In genomic region chr7:10759120-10759519, GRCh38 we compare ENCODE assay signal across 3 cellular contexts.
TF ChIP-seq lines count a peak whose summit lies in the region.

No MANE protein-coding gene starts in this region.

TF ChIP-seq in HEK293, 187 proteins besides CTCF, POLR2A, EP300 and RAD21:
- no peak for TF ChIP-seq ZNF580 (tag by site-specific recombination; IDR thresholded peaks at IDR 0.05)
- TF ChIP-seq SETDB1 (IDR thresholded peaks at IDR 0.05; ENCODE audit: insufficient read length, low read length), result peak; percentile 57

TF ChIP-seq in GM12878, 131 proteins besides CTCF, POLR2A, EP300 and RAD21:
- TF ChIP-seq CBX5 (IDR thresholded peaks at IDR 0.05; ENCODE audit: low read depth) (peak; percentile 41; the same call in 1 of the 2 replicates), TBL1XR1 (IDR thresholded peaks at IDR 0.05; ENCODE audit: low read depth, low read length) (no peak)

TF ChIP-seq in H1, 55 proteins besides CTCF, POLR2A, EP300 and RAD21:
- TF ChIP-seq SIX5 (IDR thresholded peaks at IDR 0.05; ENCODE audit: low read depth, low read length), result no peak
- no peak for TF ChIP-seq POU5F1 (IDR thresholded peaks at IDR 0.05; ENCODE audit: low read depth, low read length)
- TF ChIP-seq KDM5A (IDR thresholded peaks at IDR 0.05; ENCODE audit: low read length), result no peak
- TF ChIP-seq JUND (IDR thresholded peaks at IDR 0.05; ENCODE audit: low read length), result no peak
- no peak for TF ChIP-seq GABPA (IDR thresholded peaks at IDR 0.05; ENCODE audit: borderline replicate concordance, insufficient read depth, low read length)
- TF ChIP-seq TAF7 (optimal IDR thresholded peaks at IDR 0.05; ENCODE audit: borderline replicate concordance, low read depth, low read length), result no peak
- TF ChIP-seq RBBP5 (IDR thresholded peaks at IDR 0.05; ENCODE audit: borderline replicate concordance, low read depth, low read length), result no peak
- no peak for TF ChIP-seq CHD2 (IDR thresholded peaks at IDR 0.05; ENCODE audit: low read length)
- TF ChIP-seq CEBPB (IDR thresholded peaks at IDR 0.05; ENCODE audit: low read depth, low read length), result no peak
- TF ChIP-seq BRCA1 (IDR thresholded peaks at IDR 0.05; ENCODE audit: low read depth, low read length), result no peak
- no peak for TF ChIP-seq JUN (IDR thresholded peaks at IDR 0.05; ENCODE audit: low read depth, low read length)
- TF ChIP-seq, protein P1, sequence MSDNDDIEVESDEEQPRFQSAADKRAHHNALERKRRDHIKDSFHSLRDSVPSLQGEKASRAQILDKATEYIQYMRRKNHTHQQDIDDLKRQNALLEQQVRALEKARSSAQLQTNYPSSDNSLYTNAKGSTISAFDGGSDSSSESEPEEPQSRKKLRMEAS (IDR thresholded peaks at IDR 0.05), result no peak
- TF ChIP-seq SP4 (IDR thresholded peaks at IDR 0.05; ENCODE audit: low read length), result no peak
TF ChIP-seq in H1: peak in this region for 0.
